In the genomic region with DNA sequence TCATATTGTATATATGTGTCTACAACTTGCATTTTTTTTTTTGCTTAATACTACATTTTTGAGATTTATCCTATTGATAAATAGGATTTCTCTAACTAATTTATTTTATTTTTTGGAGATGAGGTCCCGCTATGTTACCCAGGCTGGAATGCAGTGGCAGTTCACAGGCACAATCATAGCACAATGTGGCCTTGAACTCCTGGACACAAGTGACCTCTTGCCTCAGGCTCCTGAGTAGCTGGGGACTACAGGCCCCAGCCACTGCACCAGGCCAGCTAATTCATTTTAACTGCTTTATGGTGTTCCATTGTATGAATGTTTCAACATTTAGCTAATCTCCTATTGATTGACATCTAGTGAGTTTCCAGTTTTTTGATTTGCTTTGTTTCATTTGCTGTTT, we compare ENCODE assay signal across 25 cellular contexts.
"Had no signal": no experiment of that assay in that cellular context is flagged by ENCODE, and none has a peak within 500 bp of the region (broad histone marks: within the 10 kb centered on the region; RNA-seq: fewer than 3 reads in every experiment).

No MANE protein-coding gene starts in this region.

- H3K9me3 ChIP-seq: SJCRH30, SK-N-SH had no signal

- H3K9me3 Mint-ChIP-seq: activated T-helper 17 cell treated with anti-CD3 and anti-CD28 coated beads, Interleukin-2, amount 50 U/mL, for 72 hours had no signal

- DNase-seq: activated CD4-positive, alpha-beta memory T cell treated with anti-CD3 and anti-CD28 coated beads, Interleukin-2, amount 10 ng/mL, durations not matched to agents 7 days and 5 days; activated CD4-positive, alpha-beta T cell treated with anti-CD3 and anti-CD28 coated beads for 36 hours; activated CD4-positive, alpha-beta T cell treated with anti-CD3 and anti-CD28 coated beads, Interleukin-2, amount 50 U/mL, for 1 hour; activated gamma-delta T cell; activated naive CD4-positive, alpha-beta T cell treated with anti-CD3 and anti-CD28 coated beads for 36 hours; activated T-cell treated with anti-CD3 and anti-CD28 coated beads for 4 hours; activated T-cell treated with anti-CD3 and anti-CD28 coated beads, Interleukin-2, amount 50 U/mL, for 48 hours; amygdala; NCI-H1048; NCI-H146; NCI-H187 treated with DMSO at 0.1 percent for 48 hours; NCI-H2107; NCI-H2171 treated with DMSO at 0.1 percent for 48 hours; NCI-H226; NCI-H526; NCI-H774; Right ventricle myocardium superior; SJCRH30; SK-N-SH; T-helper 1 cell had no signal

- H3K27ac ChIP-seq: SJCRH30, VCaP had no signal

- H3K4me3 Mint-ChIP-seq: activated CD4-positive, alpha-beta memory T cell treated with anti-CD3 and anti-CD28 coated beads, Interleukin-2, amount 10 ng/mL, durations not matched to agents 7 days and 5 days; activated CD4-positive, alpha-beta T cell treated with anti-CD3 and anti-CD28 coated beads for 36 hours; activated naive CD4-positive, alpha-beta T cell treated with anti-CD3 and anti-CD28 coated beads for 36 hours; activated naive CD8-positive, alpha-beta T cell; activated T-helper 17 cell treated with anti-CD3 and anti-CD28 coated beads, Interleukin-2, amount 50 U/mL, for 72 hours; brain had no signal

- H3K27ac Mint-ChIP-seq: activated CD4-positive, alpha-beta memory T cell treated with anti-CD3 and anti-CD28 coated beads, Interleukin-2, amount 10 ng/mL, durations not matched to agents 7 days and 5 days; activated CD4-positive, alpha-beta T cell treated with anti-CD3 and anti-CD28 coated beads for 36 hours; activated naive CD4-positive, alpha-beta T cell treated with anti-CD3 and anti-CD28 coated beads for 36 hours; activated naive CD8-positive, alpha-beta T cell; activated T-helper 17 cell treated with anti-CD3 and anti-CD28 coated beads, Interleukin-2, amount 50 U/mL, for 72 hours had no signal

- H3K4me3 ChIP-seq: K562, SJCRH30 had no signal

- H3K4me1 Mint-ChIP-seq: activated CD4-positive, alpha-beta memory T cell treated with anti-CD3 and anti-CD28 coated beads, Interleukin-2, amount 10 ng/mL, durations not matched to agents 7 days and 5 days; activated CD4-positive, alpha-beta T cell treated with anti-CD3 and anti-CD28 coated beads for 36 hours; activated T-helper 17 cell treated with anti-CD3 and anti-CD28 coated beads, Interleukin-2, amount 50 U/mL, for 72 hours had no signal

- H3K9ac ChIP-seq: SK-N-SH had no signal

- H3K36me3 ChIP-seq: SJCRH30 had no signal

- ATAC-seq: activated CD4-positive, alpha-beta T cell treated with anti-CD3 and anti-CD28 coated beads for 36 hours; activated T-helper 17 cell treated with anti-CD3 and anti-CD28 coated beads, Interleukin-2, amount 50 U/mL, for 72 hours; K562 had no signal

- H3K27me3 Mint-ChIP-seq: activated CD4-positive, alpha-beta T cell treated with anti-CD3 and anti-CD28 coated beads for 36 hours; activated naive CD8-positive, alpha-beta T cell; activated T-helper 17 cell treated with anti-CD3 and anti-CD28 coated beads, Interleukin-2, amount 50 U/mL, for 72 hours had no signal

- H3K27me3 ChIP-seq: SJCRH30 had no signal

- H3K4me2 ChIP-seq: SK-N-SH had no signal
